In the genomic region with DNA sequence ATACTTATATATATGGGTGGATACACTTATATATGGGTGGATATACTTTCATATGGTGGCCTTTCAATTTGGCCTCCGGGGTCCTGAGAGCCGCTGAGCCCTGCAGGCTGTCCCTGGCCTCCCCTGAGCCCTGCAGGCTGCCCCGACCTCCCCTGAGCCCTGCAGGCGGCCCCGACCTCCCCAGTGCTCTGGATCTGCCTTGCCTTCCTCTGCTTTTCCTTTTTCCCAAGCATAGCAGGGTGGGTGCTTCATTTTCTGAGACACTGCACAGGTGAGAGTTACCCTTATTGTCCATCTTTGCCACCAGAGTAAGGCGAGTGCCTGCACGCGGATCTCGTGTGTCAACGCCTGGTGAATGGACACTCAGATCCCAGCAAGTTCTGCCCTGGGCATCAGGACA, we compare ENCODE assay signal across 17 cellular contexts.
"Had no signal": no experiment of that assay in that cellular context is flagged by ENCODE, and none has a peak within 500 bp of the region (broad histone marks: within the 10 kb centered on the region; RNA-seq: fewer than 3 reads in every experiment).

No MANE protein-coding gene starts in this region.

- H3K4me3 Mint-ChIP-seq: activated CD4-positive, alpha-beta T cell treated with anti-CD3 and anti-CD28 coated beads for 36 hours; activated CD8-positive, alpha-beta T cell treated with anti-CD3 and anti-CD28 coated beads, Interleukin-2, amount 10 ng/mL, durations not matched to agents 7 days and 5 days; activated naive CD4-positive, alpha-beta T cell treated with anti-CD3 and anti-CD28 coated beads, Interleukin-2, amount 50 U/mL, for 24 hours; naive thymus-derived CD8-positive, alpha-beta T cell; stimulated activated naive CD8-positive, alpha-beta T cell treated with anti-CD3 and anti-CD28 coated beads, Interleukin-15, amount 100 ng/mL, for 72 hours had no signal

- H3K4me1 Mint-ChIP-seq: activated CD4-positive, alpha-beta T cell treated with anti-CD3 and anti-CD28 coated beads for 36 hours; activated naive CD4-positive, alpha-beta T cell treated with anti-CD3 and anti-CD28 coated beads, Interleukin-2, amount 50 U/mL, for 24 hours; naive thymus-derived CD8-positive, alpha-beta T cell; stimulated activated naive CD8-positive, alpha-beta T cell treated with anti-CD3 and anti-CD28 coated beads, Interleukin-15, amount 100 ng/mL, for 72 hours had no signal

- H3K9me3 Mint-ChIP-seq: activated naive CD4-positive, alpha-beta T cell treated with anti-CD3 and anti-CD28 coated beads, Interleukin-2, amount 50 U/mL, for 24 hours had no signal

- ATAC-seq: activated CD8-positive, alpha-beta T cell treated with anti-CD3 and anti-CD28 coated beads, Interleukin-2, amount 10 ng/mL, durations not matched to agents 7 days and 5 days; body of pancreas; naive thymus-derived CD8-positive, alpha-beta T cell; stimulated activated naive CD8-positive, alpha-beta T cell treated with anti-CD3 and anti-CD28 coated beads, Interleukin-15, amount 100 ng/mL, for 72 hours had no signal

- H3K27ac ChIP-seq: body of pancreas, ovary, WERI-Rb-1 had no signal

- H3K36me3 ChIP-seq: ovary, WERI-Rb-1 had no signal

- H3K4me3 ChIP-seq: body of pancreas, lung, ovary had no signal

- H3K36me3 Mint-ChIP-seq: activated naive CD4-positive, alpha-beta T cell treated with anti-CD3 and anti-CD28 coated beads, Interleukin-2, amount 50 U/mL, for 24 hours; naive thymus-derived CD8-positive, alpha-beta T cell had no signal

- H3K4me1 ChIP-seq: body of pancreas had no signal

- DNase-seq: activated CD4-positive, alpha-beta T cell treated with anti-CD3 and anti-CD28 coated beads for 36 hours; activated CD8-positive, alpha-beta T cell treated with anti-CD3 and anti-CD28 coated beads, Interleukin-2, amount 10 ng/mL, durations not matched to agents 7 days and 5 days; activated effector memory CD4-positive, alpha-beta T cell treated with Interleukin-2 at 50 U/mL for 16 hours; body of pancreas; cerebellar nuclear complex; dermis blood vessel endothelial cell; hypothalamus; kidney glomerular epithelial cell; naive thymus-derived CD8-positive, alpha-beta T cell; ovary; stimulated activated CD4-positive, alpha-beta T cell treated with anti-CD3 and anti-CD28 coated beads, Interleukin-15, amount 100 ng/mL, for 24 hours; stimulated activated CD4-positive, alpha-beta T cell treated with anti-CD3 and anti-CD28 coated beads, Interleukin-4, amount 100 ng/mL, for 24 hours; stimulated activated naive CD8-positive, alpha-beta T cell treated with anti-CD3 and anti-CD28 coated beads, Interleukin-15, amount 100 ng/mL, for 72 hours; T-helper 1 cell; WERI-Rb-1 had no signal

- H3K27me3 ChIP-seq: body of pancreas, ovary had no signal

- H3K27ac Mint-ChIP-seq: activated CD4-positive, alpha-beta T cell treated with anti-CD3 and anti-CD28 coated beads for 36 hours; activated CD8-positive, alpha-beta T cell treated with anti-CD3 and anti-CD28 coated beads, Interleukin-2, amount 10 ng/mL, durations not matched to agents 7 days and 5 days; activated naive CD4-positive, alpha-beta T cell treated with anti-CD3 and anti-CD28 coated beads, Interleukin-2, amount 50 U/mL, for 24 hours; naive thymus-derived CD8-positive, alpha-beta T cell had no signal

- H3K9me3 ChIP-seq: body of pancreas, ovary had no signal
